Comparison of ENCODE assay signal across 21 cellular contexts in genomic region chr2:207831569-207832248, GRCh38.
DNase-seq lines count a peak whose midpoint lies in the region; ATAC-seq and TF ChIP-seq lines count a peak whose summit lies in the region.
"Had no signal": no experiment of that assay in that cellular context is flagged by ENCODE, and none has a peak within 500 bp of the region (broad histone marks: within the 10 kb centered on the region; RNA-seq: fewer than 3 reads in every experiment).

No MANE protein-coding gene starts in this region.

- peaks cover 4% of the 10 kb centered on the region in 2 donors for H3K36me3 ChIP-seq in mucosa of rectum (ENCODE audit: control insufficient read depth in 2 of 2, insufficient read depth in 2 of 2, low read length in 2 of 2)
- H3K36me3 ChIP-seq: MG63 had no signal

- no peaks in the 10 kb centered on the region for H3K36me3 Mint-ChIP-seq in WTC11
- peaks cover 4% of the 10 kb centered on the region for H3K36me3 Mint-ChIP-seq in type B pancreatic cell
- H3K36me3 Mint-ChIP-seq in T-helper 17 cell (ENCODE audit: low read depth), result peaks cover 4% of the 10 kb centered on the region

- peaks cover 25% of the 10 kb centered on the region for H3K4me1 Mint-ChIP-seq in WTC11
- peaks cover 14% of the 10 kb centered on the region for H3K4me1 Mint-ChIP-seq in type B pancreatic cell (ENCODE audit: unreplicated experiment)
- peaks cover 4% of the 10 kb centered on the region for H3K4me1 Mint-ChIP-seq in T-helper 17 cell
- H3K4me1 Mint-ChIP-seq: IgD-negative memory B cell had no signal

- POLR2A ChIA-PET in WTC11 (lab: Charles Lee), result no interaction called here

- no peak overlapping the region for H3K4me3 ChIP-seq in mucosa of rectum (ENCODE audit: low read length in 2 of 2)
- H3K4me3 ChIP-seq: BLaER1, MG63 had no signal

- H3K27ac ChIP-seq in mucosa of rectum (ENCODE audit: low read depth in 2 of 2, low read length in 2 of 2), result peak overlapping the region; percentile 83 to 96
- H3K27ac ChIP-seq: BLaER1, HL-60 had no signal

- no peaks in the 10 kb centered on the region for H3K27me3 ChIP-seq in mucosa of rectum (ENCODE audit: control insufficient read depth in 2 of 2, insufficient read depth in 2 of 2, low read length in 2 of 2)
- H3K27me3 ChIP-seq: BLaER1, MG63 had no signal

- no peaks in the 10 kb centered on the region for H3K9me3 Mint-ChIP-seq in WTC11
- H3K9me3 Mint-ChIP-seq in type B pancreatic cell, result no peaks in the 10 kb centered on the region
- H3K9me3 Mint-ChIP-seq: CD8-positive, alpha-beta T cell; IgD-negative memory B cell had no signal

- peaks cover 27 to 49% of the 10 kb centered on the region in 2 donors for H3K4me1 ChIP-seq in mucosa of rectum (ENCODE audit: control insufficient read depth in 2 of 2, insufficient read depth in 2 of 2, low read length in 2 of 2)
- H3K4me1 ChIP-seq: BLaER1 had no signal

- ATAC-seq in WTC11 (peak; percentile 29; the same call in 1 of the 2 replicates), GM18520 (IDR thresholded peaks at IDR 0.05; ENCODE audit: unreplicated experiment) (no peak), T-helper 17 cell (no peak)
- ATAC-seq: CD8-positive, alpha-beta T cell had no signal

- H3K4me3 Mint-ChIP-seq in WTC11 (no peak overlapping the region), type B pancreatic cell (no peak overlapping the region), T-helper 17 cell (no peak overlapping the region)
- H3K4me3 Mint-ChIP-seq: CD8-positive, alpha-beta T cell had no signal

- H3K9ac ChIP-seq in mucosa of rectum (ENCODE audit: low read depth in 1 of 2, low read length in 2 of 2), result peak overlapping the region in 1 of 2 donors; percentile 66
- H3K9ac ChIP-seq: BLaER1 had no signal

- no peaks in the 10 kb centered on the region for H3K9me3 ChIP-seq in mucosa of rectum (ENCODE audit: control insufficient read depth in 2 of 2, low read length in 2 of 2)
- H3K9me3 ChIP-seq in T-helper 17 cell (ENCODE audit: control insufficient read depth, low read length, poor library complexity, severe bottlenecking), result no peaks in the 10 kb centered on the region
- H3K9me3 ChIP-seq: BLaER1, MG63 had no signal

- H3K27me3 Mint-ChIP-seq in WTC11 (ENCODE audit: low read depth) (no peaks in the 10 kb centered on the region), type B pancreatic cell (no peaks in the 10 kb centered on the region), T-helper 17 cell (no peaks in the 10 kb centered on the region)
- H3K27me3 Mint-ChIP-seq: IgD-negative memory B cell had no signal

- no peak for DNase-seq in WTC11 (ENCODE audit: low spot score)
- peak; percentile 43 for DNase-seq in islet precursor cell
- no peak for DNase-seq in type B pancreatic cell (ENCODE audit: extremely low spot score, unreplicated experiment)
- no peak for DNase-seq in T-helper 17 cell
- no peak for DNase-seq in COLO668 (lab: John Stamatoyannopoulos, UW; ENCODE audit: unreplicated experiment)
- DNase-seq: CD8-positive, alpha-beta T cell; DMS79 treated with DMSO at 0.1 percent for 48 hours; H7; Kasumi-1; MG63; NCI-H1048; NCI-H1436; NCI-H2081 treated with DMSO at 0.1 percent for 48 hours; NCI-H510A; NCI-H748 treated with DMSO at 0.1 percent for 48 hours; Right ventricle myocardium superior had no signal

- no peak for TF ChIP-seq CTCF in WTC11 (IDR thresholded peaks at IDR 0.05)
- TF ChIP-seq CTCF in type B pancreatic cell (conservative IDR thresholded peaks at IDR 0.05), result no peak

- CTCF ChIA-PET in WTC11 (lab: Charles Lee), result interaction anchor here (0.5 kb wide), 1 partner anchor 13 kb away, joined by 3 read pairs; no protein-coding TSS in a partner anchor

- H3K27ac Mint-ChIP-seq in WTC11, result no peak overlapping the region
- peak overlapping the region; percentile 8 for H3K27ac Mint-ChIP-seq in type B pancreatic cell
- H3K27ac Mint-ChIP-seq in T-helper 17 cell, result no peak overlapping the region
- H3K27ac Mint-ChIP-seq: CD8-positive, alpha-beta T cell had no signal

TF ChIP-seq in WTC11, 78 proteins besides CTCF, POLR2A, EP300 and RAD21:
- TF ChIP-seq SMAD3 (CRISPR knock-in tag; IDR thresholded peaks at IDR 0.05; ENCODE audit: borderline replicate concordance), result no peak
- TF ChIP-seq NR3C1 (CRISPR knock-in tag; conservative IDR thresholded peaks at IDR 0.05; ENCODE audit: low read depth), result no peak
- no peak for TF ChIP-seq ZNF671 (CRISPR knock-in tag; IDR thresholded peaks at IDR 0.05)
- TF ChIP-seq ZNF138 (CRISPR knock-in tag; conservative IDR thresholded peaks at IDR 0.05), result no peak
- no peak for TF ChIP-seq TEAD1 (CRISPR knock-in tag; IDR thresholded peaks at IDR 0.05)
- TF ChIP-seq TEAD4 (CRISPR knock-in tag; IDR thresholded peaks at IDR 0.05), result no peak
- TF ChIP-seq ZNF219 (CRISPR knock-in tag; IDR thresholded peaks at IDR 0.05; ENCODE audit: borderline replicate concordance), result no peak
- no peak for TF ChIP-seq USF2 (CRISPR knock-in tag; IDR thresholded peaks at IDR 0.05)
- TF ChIP-seq E2F5 (CRISPR knock-in tag; IDR thresholded peaks at IDR 0.05), result no peak
- TF ChIP-seq NR1H2 (CRISPR knock-in tag; IDR thresholded peaks at IDR 0.05), result no peak
- no peak for TF ChIP-seq ATF2 (CRISPR knock-in tag; IDR thresholded peaks at IDR 0.05; ENCODE audit: borderline replicate concordance, low read depth)
- no peak for TF ChIP-seq NFYB (CRISPR knock-in tag; conservative IDR thresholded peaks at IDR 0.05; ENCODE audit: low read depth)
- no peak for TF ChIP-seq CBFB (CRISPR knock-in tag; IDR thresholded peaks at IDR 0.05; ENCODE audit: low read depth)
- no peak for TF ChIP-seq SMAD4 (CRISPR knock-in tag; IDR thresholded peaks at IDR 0.05)
- TF ChIP-seq PREB (CRISPR knock-in tag; IDR thresholded peaks at IDR 0.05; ENCODE audit: borderline replicate concordance), result no peak
